27 cellular contexts compared by ENCODE assay signal in the genomic region with DNA sequence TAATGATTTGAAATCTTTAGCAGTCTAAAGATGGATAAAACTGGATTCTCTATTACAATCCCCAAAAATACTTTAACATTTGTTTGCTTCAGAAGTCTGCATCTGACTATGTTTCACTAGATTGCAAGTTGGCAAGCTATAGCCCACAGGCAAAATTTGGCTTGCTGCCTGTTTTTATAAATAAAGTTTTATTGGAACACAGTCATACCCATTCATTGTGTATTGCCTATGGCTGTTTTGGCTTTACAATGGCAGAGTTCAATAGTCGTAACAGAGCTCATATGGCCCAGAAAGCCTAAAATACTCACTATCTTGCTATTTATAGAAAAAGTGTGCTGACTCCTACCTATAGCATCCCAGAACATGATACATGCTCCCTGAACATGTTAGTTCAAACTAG.
"Had no signal": no experiment of that assay in that cellular context is flagged by ENCODE, and none has a peak within 500 bp of the region (broad histone marks: within the 10 kb centered on the region; RNA-seq: fewer than 3 reads in every experiment).

No MANE protein-coding gene starts in this region.

- H3K27ac ChIP-seq: stomach, suprapubic skin, testis, thoracic aorta, thyroid gland, tibial artery, tibial nerve, transverse colon, upper lobe of left lung, upper lobe of right lung, uterus, vagina had no signal

- ATAC-seq: stimulated activated effector memory CD8-positive, alpha-beta T cell treated with anti-CD3 and anti-CD28 coated beads, Interleukin-12 subunit alpha, Interleukin-12 subunit beta, amount 100 ng/mL, for 72 hours; stimulated activated memory B cell treated with anti-CD40 and anti-IgM and Interleukin-4, amounts not matched to agents 10 μg/mL and 1 μg/mL and 100 μg/mL, for 72 hours; stimulated activated naive B cell treated with anti-CD40 and anti-IgM and Interleukin-4, amounts not matched to agents 10 μg/mL and 1 μg/mL and 100 μg/mL, for 72 hours; stimulated activated naive CD8-positive, alpha-beta T cell treated with anti-CD3 and anti-CD28 coated beads, Interleukin-15, amount 100 ng/mL, for 72 hours; stimulated activated naive CD8-positive, alpha-beta T cell treated with anti-CD3 and anti-CD28 coated beads, Interleukin-15, Interleukin-2, amounts not matched to agents 100 U/mL and 50 U/mL, for 24 hours; upper lobe of right lung had no signal

- H3K4me3 ChIP-seq: stomach, suprapubic skin, testis, thoracic aorta, thyroid gland, tibial artery, tibial nerve, transverse colon, upper lobe of left lung, upper lobe of right lung, uterus, vagina had no signal

- H3K27me3 ChIP-seq: stomach, suprapubic skin, testis, thyroid gland, tibial artery, tibial nerve, transverse colon, upper lobe of left lung, upper lobe of right lung, uterus, vagina had no signal

- FAIRE-seq: urothelium cell line had no signal

- H3K4me1 ChIP-seq: stomach, suprapubic skin, testis, tibial artery, tibial nerve, transverse colon, upper lobe of left lung, upper lobe of right lung, uterus, vagina had no signal

- H3K9me3 ChIP-seq: suprapubic skin, testis, thoracic aorta, thyroid gland, transverse colon, upper lobe of left lung, upper lobe of right lung, uterus, vagina had no signal

- H3K36me3 ChIP-seq: stomach, suprapubic skin, thoracic aorta, thyroid gland, tibial artery, tibial nerve, transverse colon, upper lobe of left lung, upper lobe of right lung, uterus, vagina had no signal

- DNase-seq: stimulated activated CD4-positive, alpha-beta T cell treated with anti-CD3 and anti-CD28 coated beads, Interleukin-2, amount 100 ng/mL, for 48 hours; stimulated activated CD4-positive, alpha-beta T cell treated with anti-CD3 and anti-CD28 coated beads, Interleukin-4, amount 100 ng/mL, for 1 hour; stimulated activated CD4-positive, alpha-beta T cell treated with anti-CD3 and anti-CD28 coated beads, Interleukin-4, amount 100 ng/mL, for 24 hours; stimulated activated CD4-positive, alpha-beta T cell treated with anti-CD3 and anti-CD28 coated beads, Interleukin-4, amount 100 ng/mL, for 4 hours; stimulated activated CD8-positive, alpha-beta memory T cell treated with anti-CD3 and anti-CD28 coated beads, Interleukin-4, amount 100 ng/mL, for 48 hours; stimulated activated naive B cell treated with anti-CD40 and anti-IgM and Interleukin-4, amounts not matched to agents 10 μg/mL and 1 μg/mL and 100 μg/mL, for 72 hours; stimulated activated naive CD4-positive, alpha-beta T cell; stimulated activated naive CD4-positive, alpha-beta T cell treated with Interleukin-2 at 50 U/mL for 16 hours; stimulated activated naive CD8-positive, alpha-beta T cell treated with anti-CD3 and anti-CD28 coated beads, Interleukin-15, amount 100 ng/mL, for 72 hours; stimulated activated naive CD8-positive, alpha-beta T cell treated with anti-CD3 and anti-CD28 coated beads, Interleukin-15, Interleukin-2, amounts not matched to agents 100 U/mL and 50 U/mL, for 24 hours; stomach; substantia nigra; testis; thyroid gland; tibial artery; transverse colon; trophoblast cell; upper lobe of left lung; upper lobe of right lung; uterus had no signal
